Comparison of ENCODE assay signal across 8 cellular contexts in the genomic region with DNA sequence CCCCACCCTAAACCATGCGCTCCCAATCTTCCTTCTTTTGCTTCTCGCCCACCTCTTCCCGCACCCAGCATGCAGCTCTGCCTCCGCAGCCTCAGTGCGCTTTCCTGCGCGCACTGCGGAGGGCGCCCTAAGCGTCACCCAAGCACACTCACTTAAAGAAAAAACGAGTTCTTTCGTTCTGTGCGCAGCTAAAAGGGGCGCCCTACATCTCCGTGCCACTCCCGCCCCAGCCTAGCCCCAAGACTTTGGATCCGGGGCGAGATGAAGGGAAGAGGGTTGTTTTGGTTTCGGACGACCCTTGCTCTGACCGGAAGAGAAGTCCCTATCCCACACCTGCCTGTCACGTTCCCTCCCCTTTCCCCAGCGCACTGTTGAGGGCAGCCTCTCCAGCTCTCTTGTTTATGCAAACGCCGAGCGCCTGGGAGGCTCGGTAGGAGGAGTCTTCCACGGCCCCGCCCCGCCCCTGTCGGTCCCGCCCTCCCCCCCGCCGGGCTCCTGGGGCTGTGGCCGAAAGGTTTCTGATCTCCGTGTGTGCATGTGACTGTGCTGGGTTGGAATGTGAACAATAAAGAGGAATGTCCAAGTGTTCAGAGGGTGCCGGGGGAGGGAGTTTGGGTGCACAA. TPM values are rescaled to one million over a fixed set of nuclear protein-coding genes. Genes with fewer than 3 reads are reported as not detected.
DNase-seq lines count a peak whose midpoint lies in the region; ATAC-seq lines count a peak whose summit lies in the region.

No MANE protein-coding gene starts in this region.

- H3K27me3 ChIP-seq in CD4-positive, CD25-positive, alpha-beta regulatory T cell (ENCODE audit: control insufficient read depth, insufficient read depth, low read length) = no peaks in the 10 kb centered on the region
- H3K27me3 ChIP-seq in right cardiac atrium (ENCODE audit: control insufficient read depth, insufficient read depth) = no peaks in the 10 kb centered on the region

- WGBS in right cardiac atrium = 11% methylated on average over 37 of the region's 37 CpGs

- no peaks in the 10 kb centered on the region for H3K36me3 Mint-ChIP-seq in CD4-positive, CD25-positive, alpha-beta regulatory T cell
- no peaks in the 10 kb centered on the region for H3K36me3 Mint-ChIP-seq in activated naive CD8-positive, alpha-beta T cell treated with anti-CD3 and anti-CD28 coated beads, Interleukin-2, amount 50 U/mL, for 24 hours (ENCODE audit: low read depth)

- H3K4me3 Mint-ChIP-seq in CD4-positive, CD25-positive, alpha-beta regulatory T cell = peak overlapping the region; percentile 95 to 100 (median 98)
- peak overlapping the region; percentile 84 for H3K4me3 Mint-ChIP-seq in activated naive CD8-positive, alpha-beta T cell treated with anti-CD3 and anti-CD28 coated beads, Interleukin-2, amount 50 U/mL, for 24 hours

- peaks cover 14% of the 10 kb centered on the region for H3K27me3 Mint-ChIP-seq in CD4-positive, CD25-positive, alpha-beta regulatory T cell
- H3K27me3 Mint-ChIP-seq in activated naive CD8-positive, alpha-beta T cell treated with anti-CD3 and anti-CD28 coated beads, Interleukin-2, amount 50 U/mL, for 24 hours = peaks cover 5% of the 10 kb centered on the region

- DNase-seq in CD4-positive, CD25-positive, alpha-beta regulatory T cell = peak; percentile 59 to 83 (median 80)
- peak; percentile 66 for DNase-seq in SHP77 treated with DMSO at 0.1 percent for 48 hours (lab: John Stamatoyannopoulos, UW)
- peak; percentile 79 for DNase-seq in activated naive CD8-positive, alpha-beta T cell treated with anti-CD3 and anti-CD28 coated beads, Interleukin-2, amount 50 U/mL, for 24 hours
- DNase-seq in right cardiac atrium = peak; percentile 72 to 89 (median 88)
- no peak for DNase-seq in skeletal muscle cell (ENCODE audit: low read depth)
- no peak for DNase-seq in UCSD-AML1 (lab: John Stamatoyannopoulos, UW; ENCODE audit: unreplicated experiment)

- no peaks in the 10 kb centered on the region for H3K9me3 ChIP-seq in CD4-positive, CD25-positive, alpha-beta regulatory T cell (ENCODE audit: control insufficient read depth in 2 of 2, low read length in 2 of 2)
- H3K9me3 ChIP-seq in right cardiac atrium (ENCODE audit: control insufficient read depth, low read length) = no peaks in the 10 kb centered on the region

- peak; percentile 81 to 86 for ATAC-seq in CD4-positive, CD25-positive, alpha-beta regulatory T cell (ENCODE audit: low read depth in 2 of 2)
- peak; percentile 90 for ATAC-seq in GM19397 (IDR thresholded peaks at IDR 0.05; ENCODE audit: unreplicated experiment)
- ATAC-seq in HG03558 (IDR thresholded peaks at IDR 0.05; ENCODE audit: extremely low read depth, unreplicated experiment) = peak; percentile 77
- ATAC-seq in activated naive CD8-positive, alpha-beta T cell treated with anti-CD3 and anti-CD28 coated beads, Interleukin-2, amount 50 U/mL, for 24 hours = peak; percentile 82
- ATAC-seq in right cardiac atrium = peak; percentile 83 to 86

- no peaks in the 10 kb centered on the region for H3K36me3 ChIP-seq in CD4-positive, CD25-positive, alpha-beta regulatory T cell (ENCODE audit: control insufficient read depth, insufficient read depth, low read length)

- peaks cover 0 to 24% (median 3%) of the 10 kb centered on the region in 4 donors for H3K4me1 Mint-ChIP-seq in CD4-positive, CD25-positive, alpha-beta regulatory T cell
- peaks cover 18% of the 10 kb centered on the region for H3K4me1 Mint-ChIP-seq in activated naive CD8-positive, alpha-beta T cell treated with anti-CD3 and anti-CD28 coated beads, Interleukin-2, amount 50 U/mL, for 24 hours

- H3K27ac Mint-ChIP-seq in CD4-positive, CD25-positive, alpha-beta regulatory T cell = peak overlapping the region; percentile 50 to 98 (median 84)
- peak overlapping the region; percentile 78 for H3K27ac Mint-ChIP-seq in activated naive CD8-positive, alpha-beta T cell treated with anti-CD3 and anti-CD28 coated beads, Interleukin-2, amount 50 U/mL, for 24 hours

- H3K4me3 ChIP-seq in CD4-positive, CD25-positive, alpha-beta regulatory T cell (ENCODE audit: low read depth, low read length) = peak overlapping the region; percentile 86
- H3K4me3 ChIP-seq in right cardiac atrium (ENCODE audit: low read length) (peak overlapping the region; percentile 32), skeletal muscle cell (ENCODE audit: low read depth, low read length) (peak overlapping the region; percentile 59)

- peak overlapping the region; percentile 45 for H3K27ac ChIP-seq in CD4-positive, CD25-positive, alpha-beta regulatory T cell (ENCODE audit: insufficient read depth, low read length, poor library complexity, severe bottlenecking)
- peak overlapping the region; percentile 16 for H3K27ac ChIP-seq in right cardiac atrium (ENCODE audit: low read length)

- H3K4me1 ChIP-seq in CD4-positive, CD25-positive, alpha-beta regulatory T cell (ENCODE audit: control insufficient read depth, insufficient read depth, low read length, poor library complexity, severe bottlenecking) = peaks cover 7% of the 10 kb centered on the region
- peaks cover 7% of the 10 kb centered on the region for H3K4me1 ChIP-seq in right cardiac atrium (ENCODE audit: control insufficient read depth, insufficient read depth, low read length)

- intact Hi-C loops in right cardiac atrium (cut with DNase I) = no loop called here

- H3K9me3 Mint-ChIP-seq in CD4-positive, CD25-positive, alpha-beta regulatory T cell = no peaks in the 10 kb centered on the region
- H3K9me3 Mint-ChIP-seq in activated naive CD8-positive, alpha-beta T cell treated with anti-CD3 and anti-CD28 coated beads, Interleukin-2, amount 50 U/mL, for 24 hours = no peaks in the 10 kb centered on the region

RNA-seq across cellular contexts. Expression of gene VSIG2, which starts 5.3 kb away (rescaled TPM):
- total RNA-seq in CD4-positive, CD25-positive, alpha-beta regulatory T cell = 0.44 TPM
- 1 to 10 TPM in 2 of 4 donors, under 1 TPM in 2; 0.71 to 3.9 (median 0.95) TPM for polyA plus RNA-seq in CD4-positive, CD25-positive, alpha-beta regulatory T cell
- 1 to 10 TPM in 3 of 4 donors, under 1 TPM in 1; 0.97 to 1.4 (median 1.0) TPM for total RNA-seq in right cardiac atrium
- polyA plus RNA-seq in right cardiac atrium = 0.43 TPM

RNA-seq across cellular contexts. Expression of gene NRGN, which starts 7.0 kb away (rescaled TPM):
- total RNA-seq in CD4-positive, CD25-positive, alpha-beta regulatory T cell = 58.8 TPM
- polyA plus RNA-seq in CD4-positive, CD25-positive, alpha-beta regulatory T cell = under 1 TPM; 0.16 to 0.23 (median 0.22) TPM
- total RNA-seq in right cardiac atrium = 10 to 100 TPM in 2 of 4 donors, 1 to 10 TPM in 2; 5.3 to 11.1 (median 9.0) TPM
- 16.0 TPM for polyA plus RNA-seq in right cardiac atrium

RNA-seq across cellular contexts. Expression of gene ESAM, which starts 15.4 kb away (rescaled TPM):
- 3.0 TPM for total RNA-seq in CD4-positive, CD25-positive, alpha-beta regulatory T cell
- 1 to 10 TPM in 2 of 4 donors, under 1 TPM in 1, not detected in 1; 0.55 to 3.1 (median 2.3) TPM for polyA plus RNA-seq in CD4-positive, CD25-positive, alpha-beta regulatory T cell
- 10 to 100 TPM; 31.2 to 49.8 (median 41.9) TPM for total RNA-seq in right cardiac atrium
- 51.8 TPM for polyA plus RNA-seq in right cardiac atrium

RNA-seq across cellular contexts. Expression of gene MSANTD2, which starts 53.5 kb away (rescaled TPM):
- total RNA-seq in CD4-positive, CD25-positive, alpha-beta regulatory T cell = 10.0 TPM
- 1 to 10 TPM; 1.9 to 5.4 (median 4.2) TPM for polyA plus RNA-seq in CD4-positive, CD25-positive, alpha-beta regulatory T cell
- total RNA-seq in right cardiac atrium = 1 to 10 TPM; 3.5 to 6.7 (median 5.3) TPM
- polyA plus RNA-seq in right cardiac atrium = 3.8 TPM

Comparison
In these comparisons a context has a peak if more than half of its experiments do, and no peak if none do; other contexts are left out.
1. DNase-seq: peak in CD4-positive, CD25-positive, alpha-beta regulatory T cell (3 of 3), SHP77 treated with DMSO at 0.1 percent for 48 hours (single experiment), activated naive CD8-positive, alpha-beta T cell treated with anti-CD3 and anti-CD28 coated beads, Interleukin-2, amount 50 U/mL, for 24 hours (single experiment) and right cardiac atrium (3 of 3); none in skeletal muscle cell (single experiment) and UCSD-AML1 (single experiment).
2. H3K4me3 ChIP-seq: peak in every context shown above with its lines; median percentile 86 in CD4-positive, CD25-positive, alpha-beta regulatory T cell; 59 in skeletal muscle cell; 32 in right cardiac atrium.
3. Peak in every context shown above with its lines, with median percentiles within 50 percentile points of each other: ATAC-seq.